ENCODE assay signal across 8 cellular contexts in the genomic region with DNA sequence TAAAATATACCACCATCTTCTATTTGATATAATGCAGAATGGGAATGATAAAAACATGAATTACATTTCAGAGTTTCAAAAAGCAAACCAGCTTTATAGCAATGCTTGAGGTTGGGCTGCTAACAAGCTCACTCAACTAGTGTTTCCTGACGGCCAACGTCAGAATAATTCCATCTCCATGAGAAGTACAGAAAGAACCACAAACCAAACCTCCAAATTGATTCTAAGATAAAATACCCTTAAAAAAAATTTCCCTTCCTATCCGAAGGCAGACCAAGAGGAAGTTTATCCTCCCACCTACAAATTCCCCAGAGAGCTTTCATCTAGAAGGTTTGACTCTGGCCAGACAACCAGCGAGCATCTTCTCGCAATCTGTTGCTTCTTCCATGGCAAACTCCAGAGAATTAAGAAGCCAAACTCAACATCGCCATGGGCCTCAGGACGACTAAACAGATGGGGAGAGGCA. TPM values are rescaled to one million over a fixed set of nuclear protein-coding genes. Genes with fewer than 3 reads are reported as not detected.
DNase-seq lines count a peak whose midpoint lies in the region; ATAC-seq lines count a peak whose summit lies in the region.

A gene (plus strand): TSS at position 271 of the 466 bp plus-strand sequence. CDS start 159 bp downstream, at position 430.

- H3K4me1 ChIP-seq in mesendoderm (ENCODE audit: control insufficient read depth, low read depth, low read length): no peaks in the 10 kb centered on the region

- no peaks in the 10 kb centered on the region for H3K36me3 ChIP-seq in mesendoderm (ENCODE audit: control insufficient read depth, insufficient read depth, low read length)

- H3K79me2 ChIP-seq in mesendoderm (ENCODE audit: control insufficient read depth, insufficient read depth, low read length): no peaks in the 10 kb centered on the region

- peak within 1 kb of the TSS; percentile 92 for H3K56ac ChIP-seq in mesendoderm (ENCODE audit: low read length)

- no peak within 1 kb of the TSS for H2BK15ac ChIP-seq in mesendoderm (replicated peaks; ENCODE audit: low read depth)

- peaks cover 43% of the 10 kb centered on the region for H3K4me1 Mint-ChIP-seq in stimulated activated naive CD8-positive, alpha-beta T cell treated with anti-CD3 and anti-CD28 coated beads, Interleukin-15, Interleukin-2, amounts not matched to agents 100 ng/mL and 50 ng/mL, for 24 hours (ENCODE audit: low read depth)

- no peaks in the 10 kb centered on the region for H3K9me3 Mint-ChIP-seq in stimulated activated naive CD8-positive, alpha-beta T cell treated with anti-CD3 and anti-CD28 coated beads, Interleukin-15, Interleukin-2, amounts not matched to agents 100 ng/mL and 50 ng/mL, for 24 hours

- H3K27me3 ChIP-seq in mesendoderm (ENCODE audit: insufficient read depth, low read length, poor library complexity): no peaks in the 10 kb centered on the region

- peaks cover 63% of the 10 kb centered on the region for H3K27me3 Mint-ChIP-seq in stimulated activated naive CD8-positive, alpha-beta T cell treated with anti-CD3 and anti-CD28 coated beads, Interleukin-15, Interleukin-2, amounts not matched to agents 100 ng/mL and 50 ng/mL, for 24 hours

- no peaks in the 10 kb centered on the region for H3K36me3 Mint-ChIP-seq in stimulated activated naive CD8-positive, alpha-beta T cell treated with anti-CD3 and anti-CD28 coated beads, Interleukin-15, Interleukin-2, amounts not matched to agents 100 ng/mL and 50 ng/mL, for 24 hours (ENCODE audit: low read depth)

- H3K4me3 Mint-ChIP-seq in stimulated activated naive CD8-positive, alpha-beta T cell treated with anti-CD3 and anti-CD28 coated beads, Interleukin-15, Interleukin-2, amounts not matched to agents 100 ng/mL and 50 ng/mL, for 24 hours: peak within 1 kb of the TSS; percentile 88

- peak within 1 kb of the TSS; percentile 6 for H3K18ac ChIP-seq in mesendoderm (ENCODE audit: low read length)

- H2BK5ac ChIP-seq in mesendoderm (ENCODE audit: low read length): no peak within 1 kb of the TSS

- H3K23ac ChIP-seq in mesendoderm (ENCODE audit: low read length): peak within 1 kb of the TSS; percentile 29

- H4K8ac ChIP-seq in mesendoderm (ENCODE audit: low read depth, low read length): no peak within 1 kb of the TSS

- WGBS in mesendoderm (ENCODE audit: extremely low coverage, insufficient coverage, low lambda C conversion rate): no CpG with 5 or more reads among the region's 7 CpGs

- H4K5ac ChIP-seq in mesendoderm (ENCODE audit: low read length): no peak within 1 kb of the TSS

- H3K9ac ChIP-seq in mesendoderm (ENCODE audit: low read length): peak within 1 kb of the TSS; percentile 85

- peak within 1 kb of the TSS; percentile 62 for H3K4me3 ChIP-seq in mesendoderm (ENCODE audit: low read length)

- no peak within 1 kb of the TSS for H3K27ac ChIP-seq in mesendoderm (ENCODE audit: low read depth, low read length)

- no peak within 1 kb of the TSS for H2AK5ac ChIP-seq in mesendoderm (ENCODE audit: low read length)

- no peaks in the 10 kb centered on the region for H3K79me1 ChIP-seq in mesendoderm (ENCODE audit: low read length)

- no peak within 1 kb of the TSS for H2BK120ac ChIP-seq in mesendoderm (ENCODE audit: low read depth, low read length)

- peak within 1 kb of the TSS; percentile 63 for H3K4me2 ChIP-seq in mesendoderm (ENCODE audit: low read length)

- no peak within 1 kb of the TSS for H3K4ac ChIP-seq in mesendoderm (ENCODE audit: low read depth, low read length)

- DNase-seq in stimulated activated naive CD8-positive, alpha-beta T cell treated with anti-CD3 and anti-CD28 coated beads, Interleukin-15, Interleukin-2, amounts not matched to agents 100 U/mL and 50 U/mL, for 24 hours: no peak
- DNase-seq in astrocyte of the hippocampus (ENCODE audit: low read depth, low spot score) (peak; percentile 21), mesendoderm (peak; percentile 15), SHP77 treated with DMSO at 0.1 percent for 48 hours (lab: John Stamatoyannopoulos, UW) (no peak)
- no peak for DNase-seq in effector CD4-positive, alpha-beta T cell

- no peak for ATAC-seq in stimulated activated naive CD8-positive, alpha-beta T cell treated with anti-CD3 and anti-CD28 coated beads, Interleukin-15, Interleukin-2, amounts not matched to agents 100 U/mL and 50 U/mL, for 24 hours
- ATAC-seq in GM19467 (IDR thresholded peaks at IDR 0.05; ENCODE audit: unreplicated experiment): no peak
- ATAC-seq in GM21515 (IDR thresholded peaks at IDR 0.05; ENCODE audit: unreplicated experiment): no peak

- H3K27ac Mint-ChIP-seq in stimulated activated naive CD8-positive, alpha-beta T cell treated with anti-CD3 and anti-CD28 coated beads, Interleukin-15, Interleukin-2, amounts not matched to agents 100 ng/mL and 50 ng/mL, for 24 hours: peak within 1 kb of the TSS; percentile 87

RNA-seq across cellular contexts. Expression of the gene that starts here (rescaled TPM):
- 2.4 TPM for polyA plus RNA-seq in mesendoderm (2013, experiment 1 of 2)
- 2.6 TPM for polyA plus RNA-seq in mesendoderm (2013, experiment 2 of 2)

Comparison
In these comparisons a context has a peak if more than half of its experiments do, and no peak if none do; other contexts are left out.
1. DNase-seq: peak in astrocyte of the hippocampus (single experiment) and mesendoderm (single experiment); none in stimulated activated naive CD8-positive, alpha-beta T cell treated with anti-CD3 and anti-CD28 coated beads, Interleukin-15, Interleukin-2, amounts not matched to agents 100 U/mL and 50 U/mL, for 24 hours (single experiment), effector CD4-positive, alpha-beta T cell (single experiment) and SHP77 treated with DMSO at 0.1 percent for 48 hours (single experiment).